ENCODE assay signal across 15 cellular contexts in the genomic region with DNA sequence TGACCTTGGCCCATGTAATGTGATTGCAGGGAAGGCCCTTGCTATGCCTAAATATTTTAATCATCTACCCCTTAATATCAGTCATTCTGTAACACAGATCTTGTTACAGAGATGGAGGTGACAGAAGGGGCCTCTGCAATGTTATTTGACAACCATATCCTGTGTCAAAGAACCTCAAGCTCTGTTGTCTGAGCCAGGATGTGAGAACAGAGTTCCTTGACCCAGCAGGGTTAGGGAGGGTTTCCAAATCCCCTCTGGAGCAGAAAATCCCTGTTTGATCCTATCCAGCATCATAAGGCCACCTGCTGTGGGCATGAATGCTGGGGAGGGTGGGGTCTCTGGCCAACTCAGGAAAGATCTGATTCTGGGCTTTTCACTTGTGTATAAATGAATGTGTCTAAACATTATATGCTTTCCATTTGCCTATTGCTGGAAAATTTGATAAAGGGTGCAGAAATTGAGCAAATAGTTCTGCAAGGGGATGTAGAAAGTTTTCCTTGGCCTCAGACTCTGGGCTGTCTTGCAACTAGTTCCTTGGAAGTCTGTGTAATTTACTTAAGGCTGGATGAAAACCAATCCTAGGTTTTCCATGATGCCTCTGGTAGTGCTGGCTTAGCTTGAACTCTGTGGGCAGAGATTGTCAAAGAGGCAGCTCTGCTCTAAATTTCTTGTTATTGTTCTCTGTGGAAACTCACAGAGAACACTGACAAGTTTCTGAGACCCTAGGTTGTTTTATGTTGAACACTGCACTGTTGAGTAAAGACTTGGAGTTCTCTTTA.
DNase-seq lines count a peak whose midpoint lies in the region; ATAC-seq, FAIRE-seq and TF ChIP-seq lines count a peak whose summit lies in the region.
"Had no signal": no experiment of that assay in that cellular context is flagged by ENCODE, and none has a peak within 500 bp of the region (broad histone marks: within the 10 kb centered on the region; RNA-seq: fewer than 3 reads in every experiment).

No MANE protein-coding gene starts in this region.

- H3K9me3 ChIP-seq in heart left ventricle: peaks cover 0 to 4% (median 0%) of the 10 kb centered on the region in 12 donors
- H3K9me3 ChIP-seq in left ventricle myocardium inferior (replicated peaks): peaks cover 3% of the 10 kb centered on the region
- no peaks in the 10 kb centered on the region for H3K9me3 ChIP-seq in prostate gland
- H3K9me3 ChIP-seq in aorta (ENCODE audit: control insufficient read depth, low read length): no peaks in the 10 kb centered on the region
- H3K9me3 ChIP-seq: BLaER1 treated with 17β-estradiol and CSF1 and Interleukin-3, amounts not matched to agents 10 nM and 100 nM had no signal

- H3K4me1 ChIP-seq in heart left ventricle (peaks cover 0 to 29% (median 9%) of the 10 kb centered on the region in 12 donors), left ventricle myocardium inferior (peaks cover 31% of the 10 kb centered on the region), prostate gland (replicated peaks) (no peaks in the 10 kb centered on the region), aorta (ENCODE audit: control insufficient read depth in 1 of 2, insufficient read depth in 2 of 2, low read length in 2 of 2) (peaks cover 10 to 13% of the 10 kb centered on the region in 2 donors)
- H3K4me1 ChIP-seq: BLaER1 treated with 17β-estradiol and CSF1 and Interleukin-3, amounts not matched to agents 10 nM and 100 nM had no signal

- H3K27me3 ChIP-seq in heart left ventricle: no peaks in the 10 kb centered on the region
- no peaks in the 10 kb centered on the region for H3K27me3 ChIP-seq in left ventricle myocardium inferior (ENCODE audit: low read depth)
- no peaks in the 10 kb centered on the region for H3K27me3 ChIP-seq in prostate gland (replicated peaks; ENCODE audit: insufficient read depth)
- no peaks in the 10 kb centered on the region for H3K27me3 ChIP-seq in aorta (ENCODE audit: control insufficient read depth in 1 of 2, insufficient read depth in 2 of 2, low read length in 1 of 2)
- H3K27me3 ChIP-seq: BLaER1 treated with 17β-estradiol and CSF1 and Interleukin-3, amounts not matched to agents 10 nM and 100 nM had no signal

- DNase-seq in heart left ventricle (no peak), cardiac septum (ENCODE audit: low spot score) (no peak), left ventricle myocardium inferior (no peak), prostate gland (ENCODE audit: low spot score) (no peak), aorta (no peak), erythroblast (lab: John Stamatoyannopoulos, UW) (no peak), GM12892 (ENCODE audit: insufficient read length) (no peak), NCI-H1092 treated with DMSO at 0.1 percent for 48 hours (lab: John Stamatoyannopoulos, UW) (no peak)
- DNase-seq: 8988T, H9, Karpas-422, NCI-H1436, NCI-H2081, NCI-H524 had no signal

- peaks cover 0 to 37% (median 0%) of the 10 kb centered on the region in 9 donors for H3K36me3 ChIP-seq in heart left ventricle
- H3K36me3 ChIP-seq in left ventricle myocardium inferior: peaks cover 11% of the 10 kb centered on the region
- no peaks in the 10 kb centered on the region for H3K36me3 ChIP-seq in prostate gland
- H3K36me3 ChIP-seq in aorta (ENCODE audit: control insufficient read depth in 1 of 2, insufficient read depth in 2 of 2, low read length in 1 of 2): no peaks in the 10 kb centered on the region
- H3K36me3 ChIP-seq: BLaER1 treated with 17β-estradiol and CSF1 and Interleukin-3, amounts not matched to agents 10 nM and 100 nM had no signal

- no peak for TF ChIP-seq CTCF in heart left ventricle (IDR thresholded peaks at IDR 0.05)
- TF ChIP-seq CTCF in left ventricle myocardium inferior (IDR thresholded peaks at IDR 0.05; ENCODE audit: borderline replicate concordance): no peak
- TF ChIP-seq CTCF in prostate gland (IDR thresholded peaks at IDR 0.05): no peak

- TF ChIP-seq POLR2A in heart left ventricle (IDR thresholded peaks at IDR 0.05): no peak
- TF ChIP-seq POLR2A in prostate gland (IDR thresholded peaks at IDR 0.05): no peak
- TF ChIP-seq POLR2A in erythroblast (IDR thresholded peaks at IDR 0.05; ENCODE audit: low read length): no peak
- TF ChIP-seq POLR2A in GM12892 (IDR thresholded peaks at IDR 0.05; ENCODE audit: low read depth, low read length): no peak

- H3K4me3 ChIP-seq in heart left ventricle (no peak overlapping the region), left ventricle myocardium inferior (no peak overlapping the region), prostate gland (no peak overlapping the region), aorta (ENCODE audit: low read length in 2 of 2) (no peak overlapping the region)
- H3K4me3 ChIP-seq: BLaER1 treated with 17β-estradiol and CSF1 and Interleukin-3, amounts not matched to agents 10 nM and 100 nM had no signal

- ATAC-seq in heart left ventricle (peak in 3 of 4 donors; percentile 30 to 67 (median 43)), aorta (ENCODE audit: low FRiP score) (peak; percentile 90)

- H3K27ac ChIP-seq in heart left ventricle (peak overlapping the region in 2 of 12 donors; percentile 17 to 66), left ventricle myocardium inferior (replicated peaks) (peak overlapping the region; percentile 43), prostate gland (peak overlapping the region; percentile 32 to 37), aorta (ENCODE audit: low read depth in 1 of 2, low read length in 2 of 2) (peak overlapping the region; percentile 90 to 98)
- H3K27ac ChIP-seq: BLaER1 treated with 17β-estradiol and CSF1 and Interleukin-3, amounts not matched to agents 10 nM and 100 nM had no signal

- intact Hi-C loops in heart left ventricle (cut with DNase I): loop anchor here in 1 of 10 donors (10.0 kb wide), 1 partner anchor 137 kb away; no protein-coding TSS in a partner anchor
- intact Hi-C loops in cardiac septum (cut with DNase I): no loop called here
- intact Hi-C loops in left ventricle myocardium inferior (cut with micrococcal nuclease): loop anchor here (10.0 kb wide), 1 partner anchor 77 kb away; no protein-coding TSS in a partner anchor
- intact Hi-C loops in prostate gland (cut with DNase I): no loop called here
- intact Hi-C loops in aorta (cut with DNase I): no loop called here

- no peak for FAIRE-seq in GM12892 (lab: Jason Lieb, UNC)
